In the genomic region with DNA sequence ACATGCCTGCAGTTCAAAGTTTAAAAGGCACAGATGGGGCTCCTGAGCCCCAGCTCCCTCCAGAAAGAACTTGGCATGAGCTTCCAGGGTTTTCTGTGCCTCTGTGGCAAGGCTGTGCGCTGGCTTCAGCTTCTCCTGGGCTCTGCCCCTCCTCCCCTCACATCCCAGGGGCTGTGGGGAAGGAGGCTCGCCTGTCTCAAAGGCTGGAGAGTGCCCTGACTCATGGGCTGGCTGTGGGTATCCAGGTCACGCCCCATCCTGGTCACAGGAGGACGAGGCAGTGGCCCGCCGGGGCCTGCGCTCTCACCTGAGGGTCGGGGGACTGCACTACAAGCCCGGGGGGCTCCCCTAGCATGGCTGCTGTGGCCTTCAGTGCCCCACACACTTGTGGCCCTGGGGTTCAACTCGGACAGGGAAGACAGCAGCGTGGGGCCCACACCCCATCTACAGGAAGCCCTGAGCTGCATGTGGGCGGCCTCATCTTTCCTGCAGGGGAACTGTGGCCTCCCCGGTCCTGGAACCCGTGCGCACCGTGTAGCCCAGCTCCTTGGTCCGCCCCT, we compare ENCODE assay signal across 23 cellular contexts. TPM values are rescaled to one million over a fixed set of nuclear protein-coding genes. Genes with fewer than 3 reads are reported as not detected.
DNase-seq lines count a peak whose midpoint lies in the region; ATAC-seq and TF ChIP-seq lines count a peak whose summit lies in the region.
"Had no signal": no experiment of that assay in that cellular context is flagged by ENCODE, and none has a peak within 500 bp of the region (broad histone marks: within the 10 kb centered on the region; RNA-seq: fewer than 3 reads in every experiment).

No MANE protein-coding gene starts in this region.

- no peaks in the 10 kb centered on the region for H3K9me2 ChIP-seq in HCT116 (ENCODE audit: insufficient read depth)

- H2AFZ ChIP-seq in HCT116 (ENCODE audit: low read depth, low read length, poor library complexity, severe bottlenecking) = no peak overlapping the region
- H2AFZ ChIP-seq: GM23338 had no signal

- ATAC-seq in HCT116 (peak; percentile 16; the same call in 1 of the 2 replicates), GM19463 (IDR thresholded peaks at IDR 0.05; ENCODE audit: unreplicated experiment) (no peak), HG02970 (IDR thresholded peaks at IDR 0.05; ENCODE audit: low FRiP score, unreplicated experiment) (no peak)
- ATAC-seq in natural killer cell treated with Interleukin-12 subunit alpha and Interleukin-12 subunit beta and Interleukin-15 and Interleukin-18, amount 100 ng/mL, for 72 hours = no peak
- ATAC-seq: PC-3 had no signal

- H4K20me1 ChIP-seq in HCT116 (ENCODE audit: insufficient read depth) = no peaks in the 10 kb centered on the region

- H3K4me1 Mint-ChIP-seq in glutamatergic neuron (ENCODE audit: low read depth, unreplicated experiment) = no peaks in the 10 kb centered on the region
- no peaks in the 10 kb centered on the region for H3K4me1 Mint-ChIP-seq in natural killer cell treated with Interleukin-12 subunit alpha and Interleukin-12 subunit beta and Interleukin-15 and Interleukin-18, amount 100 ng/mL, for 72 hours (ENCODE audit: low read depth in 2 of 2)
- H3K4me1 Mint-ChIP-seq: IgD-negative memory B cell had no signal

- H3K4me2 ChIP-seq in HCT116 (ENCODE audit: low read length) = no peak overlapping the region
- H3K4me2 ChIP-seq: BLaER1, GM23338 had no signal

- H3K4me1 ChIP-seq in HCT116 (ENCODE audit: control insufficient read depth in 1 of 2, insufficient read depth in 2 of 2, low read length in 2 of 2) (no peaks in the 10 kb centered on the region), ovary (ENCODE audit: insufficient read depth) (no peaks in the 10 kb centered on the region)
- H3K4me1 ChIP-seq: BLaER1, Caco-2 had no signal

- no peak for TF ChIP-seq RAD21 in HCT116 (IDR thresholded peaks at IDR 0.05; ENCODE audit: low read depth)

- H3K9me3 ChIP-seq in HCT116 (ENCODE audit: control insufficient read depth in 1 of 2, insufficient read depth in 1 of 2, low read depth in 1 of 2, low read length in 2 of 2) = no peaks in the 10 kb centered on the region
- no peaks in the 10 kb centered on the region for H3K9me3 ChIP-seq in ovary
- H3K9me3 ChIP-seq: BLaER1, Caco-2 had no signal

- RAD21 ChIA-PET in HCT116 (lab: Charles Lee; ENCODE audit: low non-redundant PET in 1 of 2, low total read pairs in 2 of 2, uncharacterized antibody in 2 of 2, unreplicated experiment in 2 of 2) = no interaction called here

- peaks cover 6% of the 10 kb centered on the region for H3K9me3 Mint-ChIP-seq in glutamatergic neuron (ENCODE audit: unreplicated experiment)
- no peaks in the 10 kb centered on the region for H3K9me3 Mint-ChIP-seq in natural killer cell treated with Interleukin-12 subunit alpha and Interleukin-12 subunit beta and Interleukin-15 and Interleukin-18, amount 100 ng/mL, for 72 hours
- H3K9me3 Mint-ChIP-seq: CD4-positive, alpha-beta T cell; IgD-negative memory B cell had no signal

- CTCF ChIA-PET in HCT116 (lab: Charles Lee) = interaction anchor here (0.8 to 1.9 kb wide), 2 partner anchors 34 to 366 kb away, joined by 3 to 4 read pairs; no protein-coding TSS in a partner anchor

- POLR2A ChIA-PET in HCT116 (lab: Charles Lee) = no interaction called here

- H3K27ac Mint-ChIP-seq in glutamatergic neuron (ENCODE audit: unreplicated experiment) = no peak overlapping the region
- H3K27ac Mint-ChIP-seq in natural killer cell treated with Interleukin-12 subunit alpha and Interleukin-12 subunit beta and Interleukin-15 and Interleukin-18, amount 100 ng/mL, for 72 hours = no peak overlapping the region
- H3K27ac Mint-ChIP-seq: CD4-positive, alpha-beta T cell had no signal

- TF ChIP-seq POLR2A in HCT116 (IDR thresholded peaks at IDR 0.05; ENCODE audit: borderline replicate concordance, extremely low read depth, insufficient read depth, insufficient read length) = no peak
- TF ChIP-seq POLR2A in ovary (IDR thresholded peaks at IDR 0.05) = no peak

- H3K27me3 ChIP-seq in HCT116 (ENCODE audit: insufficient read depth, low read length) = no peaks in the 10 kb centered on the region
- no peaks in the 10 kb centered on the region for H3K27me3 ChIP-seq in ovary
- H3K27me3 ChIP-seq: BLaER1 had no signal

- H3K27me3 Mint-ChIP-seq in glutamatergic neuron (ENCODE audit: unreplicated experiment) = peaks cover 5% of the 10 kb centered on the region
- no peaks in the 10 kb centered on the region for H3K27me3 Mint-ChIP-seq in natural killer cell treated with Interleukin-12 subunit alpha and Interleukin-12 subunit beta and Interleukin-15 and Interleukin-18, amount 100 ng/mL, for 72 hours
- H3K27me3 Mint-ChIP-seq: CD4-positive, alpha-beta T cell; IgD-negative memory B cell had no signal

- intact Hi-C loops in HCT116 (cut with micrococcal nuclease) (no loop called here), ovary (cut with DNase I) (no loop called here)

- H3K36me3 ChIP-seq in HCT116 (ENCODE audit: control insufficient read depth in 1 of 2, insufficient read depth in 2 of 2, low read length in 2 of 2) (peaks cover 18 to 50% of the 10 kb centered on the region in 2 experiments), ovary (no peaks in the 10 kb centered on the region)

- no peak overlapping the region for H3K4me3 ChIP-seq in HCT116 (replicated peaks in 1 of 2; ENCODE audit: low read depth in 1 of 2, low read length in 2 of 2)
- no peak overlapping the region for H3K4me3 ChIP-seq in ovary
- H3K4me3 ChIP-seq: BLaER1, GM23338 had no signal

- peaks cover 8% of the 10 kb centered on the region; the same call in 1 of the 2 replicates for H3K79me2 ChIP-seq in HCT116 (ENCODE audit: insufficient read depth, low read length)

- H3K9ac ChIP-seq in HCT116 (ENCODE audit: low read length) = no peak overlapping the region
- H3K9ac ChIP-seq: BLaER1 had no signal

- TF ChIP-seq EP300 in ovary (IDR thresholded peaks at IDR 0.05) = no peak

- H3K36me3 Mint-ChIP-seq in glutamatergic neuron (ENCODE audit: unreplicated experiment) = peaks cover 4% of the 10 kb centered on the region
- no peaks in the 10 kb centered on the region for H3K36me3 Mint-ChIP-seq in natural killer cell treated with Interleukin-12 subunit alpha and Interleukin-12 subunit beta and Interleukin-15 and Interleukin-18, amount 100 ng/mL, for 72 hours

- H3K4me3 Mint-ChIP-seq in glutamatergic neuron (ENCODE audit: unreplicated experiment) = no peak overlapping the region
- no peak overlapping the region for H3K4me3 Mint-ChIP-seq in natural killer cell treated with Interleukin-12 subunit alpha and Interleukin-12 subunit beta and Interleukin-15 and Interleukin-18, amount 100 ng/mL, for 72 hours
- H3K4me3 Mint-ChIP-seq: CD4-positive, alpha-beta T cell; GM23338; IgD-negative memory B cell had no signal

- no peak overlapping the region for H3K27ac ChIP-seq in HCT116 (ENCODE audit: low read depth, low read length)
- no peak overlapping the region for H3K27ac ChIP-seq in ovary
- H3K27ac ChIP-seq: BLaER1 had no signal

- 85 to 89% (median 88%) methylated on average over 16 to 17 of the region's 17 CpGs for WGBS in ovary, 3 donors

- no peak for DNase-seq in HCT116 (ENCODE audit: low read depth, low spot score)
- DNase-seq in Kasumi-1 (lab: John Stamatoyannopoulos, UW) = peak; percentile 68 to 80
- DNase-seq in glutamatergic neuron = peak; percentile 5
- peak; percentile 56 for DNase-seq in natural killer cell treated with Interleukin-12 subunit alpha and Interleukin-12 subunit beta and Interleukin-15 and Interleukin-18, amount 100 ng/mL, for 72 hours (ENCODE audit: low spot score)
- no peak for DNase-seq in NK-92 (lab: John Stamatoyannopoulos, UW; ENCODE audit: unreplicated experiment)
- DNase-seq in ovary = no peak
- DNase-seq: Caco-2, DND-41, HCEC 1CT, MV-4-11, NCI-H1694, NCI-H2081 treated with DMSO at 0.1 percent for 48 hours, NCI-H2171 treated with DMSO at 0.1 percent for 48 hours, NCI-H526 treated with DMSO at 0.1 percent for 48 hours, PC-3, SIG-M5 had no signal

- no peak for TF ChIP-seq CTCF in HCT116 (IDR thresholded peaks at IDR 0.05 in 2 of 3, conservative IDR thresholded peaks at IDR 0.05 in 1 of 3; ENCODE audit: borderline replicate concordance in 1 of 3, insufficient read depth in 1 of 3, low read depth in 2 of 3, low read length in 2 of 3)
- TF ChIP-seq CTCF in glutamatergic neuron (IDR thresholded peaks at IDR 0.05; ENCODE audit: partially characterized antibody, unreplicated experiment) = no peak
- TF ChIP-seq CTCF in ovary (IDR thresholded peaks at IDR 0.05) = no peak

- BruUV-seq in HCT116 (replicated peaks; lab: Mats Ljungman, UMichigan) = no TSS peak

TF ChIP-seq in HCT116, 20 proteins besides CTCF, POLR2A, EP300 and RAD21 (continues in another document):
- TF ChIP-seq YY1 (IDR thresholded peaks at IDR 0.05; ENCODE audit: extremely low read depth, insufficient replicate concordance, low read depth, low read length) (no peak), EZH2phosphoT487 (IDR thresholded peaks at IDR 0.05; ENCODE audit: borderline replicate concordance) (no peak), SP1 (IDR thresholded peaks at IDR 0.05; ENCODE audit: low read depth) (no peak)

RNA-seq across cellular contexts. Expression of a gene that starts 17.9 kb away (rescaled TPM):
- total RNA-seq in HCT116 (2021; ENCODE audit: unreplicated experiment) = 109 TPM
- 169 and 183 TPM in 2 replicates for polyA plus RNA-seq in HCT116 (2012)
- total RNA-seq in glutamatergic neuron (ENCODE audit: unreplicated experiment) = 68.5 TPM
- 100 to 1,000 TPM; 101 to 118 TPM for total RNA-seq in natural killer cell treated with Interleukin-12 subunit alpha and Interleukin-12 subunit beta and Interleukin-15 and Interleukin-18, amount 100 ng/mL, for 72 hours
- total RNA-seq in ovary = 100 to 1,000 TPM in 6 of 7 donors, 10 to 100 TPM in 1; 87.8 to 165 (median 135) TPM
- polyA plus RNA-seq in ovary = 100 to 1,000 TPM in 1 of 2 donors, 10 to 100 TPM in 1; 74.3 to 179 TPM

RNA-seq across cellular contexts. Expression of a gene that starts 51.2 kb away (rescaled TPM):
- total RNA-seq in HCT116 (2021; ENCODE audit: unreplicated experiment) (2.4 TPM), glutamatergic neuron (ENCODE audit: unreplicated experiment) (5.1 TPM), ovary (10 to 100 TPM in 2 of 7 donors, 1 to 10 TPM in 2, under 1 TPM in 1, not detected in 2; 0.24 to 33.4 (median 2.5) TPM)
- polyA plus RNA-seq in HCT116 (2012) = 1.4 and 1.8 TPM in 2 replicates
- under 1 TPM in 1 of 2 donors, not detected in 1; 0.17 TPM for total RNA-seq in natural killer cell treated with Interleukin-12 subunit alpha and Interleukin-12 subunit beta and Interleukin-15 and Interleukin-18, amount 100 ng/mL, for 72 hours
- polyA plus RNA-seq in ovary = under 1 TPM in 1 of 2 donors, not detected in 1; 0.19 TPM
- total RNA-seq: CD4-positive, alpha-beta T cell; RPMI7951 had no signal

Comparison
In these comparisons a context has a peak if more than half of its experiments do, and no peak if none do; other contexts are left out.
1. DNase-seq: peak in Kasumi-1 (2 of 2), glutamatergic neuron (single experiment) and natural killer cell treated with Interleukin-12 subunit alpha and Interleukin-12 subunit beta and Interleukin-15 and Interleukin-18, amount 100 ng/mL, for 72 hours (single experiment); none in HCT116 (single experiment), NK-92 (single experiment) and ovary (0 of 5).